In the genomic region with DNA sequence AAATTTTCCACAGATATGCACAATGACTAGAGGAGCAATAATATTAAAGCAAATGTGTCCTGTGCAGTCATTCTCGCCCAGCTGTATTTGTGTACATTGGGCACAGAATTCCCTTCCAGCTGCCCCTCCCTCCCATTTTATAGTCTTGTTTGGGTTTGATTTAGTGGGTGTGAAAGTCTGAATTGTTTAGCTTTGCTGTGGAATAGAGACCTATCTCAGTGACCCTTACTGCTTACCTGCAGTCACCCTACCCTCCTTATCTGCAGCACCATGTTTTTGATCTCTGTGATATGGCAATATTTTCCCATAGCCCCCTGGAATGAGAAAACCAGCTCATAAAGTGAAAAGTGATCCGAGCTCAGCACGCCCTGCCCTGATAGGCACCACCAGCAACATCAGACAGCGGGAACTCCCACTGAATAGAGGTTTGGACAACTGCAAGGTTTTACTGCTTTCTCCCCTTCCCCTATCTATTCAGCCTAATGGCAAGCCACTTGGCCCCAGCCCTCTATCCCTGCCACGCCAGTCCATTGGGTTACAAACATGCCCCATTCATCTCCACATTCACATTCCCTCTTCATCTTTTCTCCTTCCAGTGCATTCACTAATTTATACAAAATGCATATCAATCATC, we compare ENCODE assay signal across 19 cellular contexts.
"Had no signal": no experiment of that assay in that cellular context is flagged by ENCODE, and none has a peak within 500 bp of the region (broad histone marks: within the 10 kb centered on the region; RNA-seq: fewer than 3 reads in every experiment).

No MANE protein-coding gene starts in this region.

- DNase-seq: activated CD4-positive, alpha-beta T cell treated with anti-CD3 and anti-CD28 coated beads for 1 hour; activated CD4-positive, alpha-beta T cell treated with anti-CD3 and anti-CD28 coated beads, Interleukin-2, amount 50 U/mL, for 4 hours; activated effector memory CD4-positive, alpha-beta T cell treated with anti-CD3 and anti-CD28 coated beads, Interleukin-2, amount 50 U/mL, for 16 hours; activated naive CD4-positive, alpha-beta T cell treated with anti-CD3 and anti-CD28 coated beads, Interleukin-2, amount 50 U/mL, for 16 hours; activated T-cell treated with anti-CD3 and anti-CD28 coated beads, Interleukin-2, amount 50 U/mL, for 72 hours; adrenal gland; effector memory CD4-positive, alpha-beta T cell; heart right ventricle; nucleus accumbens; posterior cingulate gyrus; stimulated activated CD8-positive, alpha-beta memory T cell treated with anti-CD3 and anti-CD28 coated beads, Interleukin-4, amount 100 ng/mL, for 48 hours; stimulated activated naive CD4-positive, alpha-beta T cell; T-helper 2 cell; WERI-Rb-1 had no signal

- H3K36me3 ChIP-seq: adrenal gland, breast epithelium, esophagus muscularis mucosa, gastroesophageal sphincter, heart right ventricle, tibial nerve, vagina, WERI-Rb-1 had no signal

- H3K4me3 ChIP-seq: adrenal gland, breast epithelium, esophagus muscularis mucosa, gastroesophageal sphincter, heart right ventricle, tibial nerve, vagina had no signal

- H3K4me1 ChIP-seq: adrenal gland, breast epithelium, esophagus muscularis mucosa, gastroesophageal sphincter, vagina had no signal

- H3K27ac ChIP-seq: adrenal gland, breast epithelium, esophagus muscularis mucosa, gastroesophageal sphincter, heart right ventricle, tibial nerve, vagina, WERI-Rb-1 had no signal

- H3K27me3 ChIP-seq: adrenal gland, breast epithelium, esophagus muscularis mucosa, gastroesophageal sphincter, heart right ventricle, tibial nerve, vagina had no signal

- H3K9me3 ChIP-seq: adrenal gland, breast epithelium, esophagus muscularis mucosa, gastroesophageal sphincter, heart right ventricle, tibial nerve, vagina had no signal
